19 cellular contexts compared by ENCODE assay signal in genomic region chr12:132275631-132276030, GRCh38. TPM values are rescaled to one million over a fixed set of nuclear protein-coding genes. Genes with fewer than 3 reads are reported as not detected.
DNase-seq lines count a peak whose midpoint lies in the region; ATAC-seq, FAIRE-seq and TF ChIP-seq lines count a peak whose summit lies in the region.
"Had no signal": no experiment of that assay in that cellular context is flagged by ENCODE, and none has a peak within 500 bp of the region (broad histone marks: within the 10 kb centered on the region; RNA-seq: fewer than 3 reads in every experiment).

No MANE protein-coding gene starts in this region.

- no TSS peak for BruUV-seq in Caco-2 (replicated peaks; lab: Mats Ljungman, UMichigan)

- H3K9me3 ChIP-seq in A549 (no peaks in the 10 kb centered on the region), Caco-2 (no peaks in the 10 kb centered on the region), WERI-Rb-1 (ENCODE audit: severe bottlenecking) (no peaks in the 10 kb centered on the region), lower lobe of right lung (no peaks in the 10 kb centered on the region)

- no peak overlapping the region for H3K4me3 ChIP-seq in A549
- H3K4me3 ChIP-seq in Caco-2 (ENCODE audit: low read depth, low read length), result no peak overlapping the region
- H3K4me3 ChIP-seq in WERI-Rb-1 (ENCODE audit: low read depth, low read length), result peak overlapping the region; percentile 17; the same call in 1 of the 2 replicates
- no peak overlapping the region for H3K4me3 ChIP-seq in lower lobe of right lung
- H3K4me3 ChIP-seq: GM23248 had no signal

- peak overlapping the region; percentile 62 for H3K4me2 ChIP-seq in A549

- DNase-seq in A549 (ENCODE audit: low read depth in 1 of 2, low spot score in 1 of 2) (no peak), Caco-2 (no peak), WERI-Rb-1 (no peak), lower lobe of right lung (peak; percentile 40), mucosa of gallbladder (ENCODE audit: low spot score) (no peak), HPDE6-E6E7 (ENCODE audit: extremely low spot score) (no peak), anterior cingulate cortex (lab: John Stamatoyannopoulos, UW) (no peak)
- DNase-seq: CD8-positive, alpha-beta T cell; COR-L47; DND-41; GDM1 had no signal

- peaks cover 7% of the 10 kb centered on the region for H3K4me1 Mint-ChIP-seq in Caco-2 (ENCODE audit: low read depth, unreplicated experiment)
- H3K4me1 Mint-ChIP-seq: CD14-positive monocyte, IgD-negative memory B cell had no signal

- TF ChIP-seq CTCF in A549 (IDR thresholded peaks at IDR 0.05), result no peak
- TF ChIP-seq CTCF in Caco-2 (IDR thresholded peaks at IDR 0.05; ENCODE audit: insufficient read depth in 1 of 2, low read depth in 1 of 2, low read length in 1 of 2, severe bottlenecking in 1 of 2, unreplicated experiment in 1 of 2), result no peak
- TF ChIP-seq CTCF in WERI-Rb-1 (IDR thresholded peaks at IDR 0.05; ENCODE audit: low read depth, low read length), result no peak
- no peak for TF ChIP-seq CTCF in lower lobe of right lung (IDR thresholded peaks at IDR 0.05)

- H3K36me3 ChIP-seq in Caco-2 (ENCODE audit: control insufficient read depth, insufficient read depth, low read length) (no peaks in the 10 kb centered on the region), WERI-Rb-1 (no peaks in the 10 kb centered on the region), lower lobe of right lung (no peaks in the 10 kb centered on the region)

- peak overlapping the region; percentile 59 for H3K4me3 Mint-ChIP-seq in Caco-2 (ENCODE audit: unreplicated experiment)
- H3K4me3 Mint-ChIP-seq: CD14-positive monocyte; CD8-positive, alpha-beta T cell; IgD-negative memory B cell had no signal

- H3K27ac Mint-ChIP-seq in Caco-2 (ENCODE audit: unreplicated experiment), result no peak overlapping the region
- H3K27ac Mint-ChIP-seq: CD8-positive, alpha-beta T cell; IgD-negative memory B cell had no signal

- H3K27ac ChIP-seq in A549 (peak overlapping the region in 1 of 2 experiments; percentile 37; a peak in 1 of 6 replicates), WERI-Rb-1 (no peak overlapping the region), lower lobe of right lung (no peak overlapping the region)
- H3K27ac ChIP-seq: GM23248 had no signal

- no peak for ATAC-seq in A549
- no peak for ATAC-seq in lower lobe of right lung
- ATAC-seq in GM21619 (IDR thresholded peaks at IDR 0.05; ENCODE audit: unreplicated experiment), result no peak
- ATAC-seq: CD8-positive, alpha-beta T cell had no signal

- H3K9me3 Mint-ChIP-seq in Caco-2 (ENCODE audit: unreplicated experiment), result no peaks in the 10 kb centered on the region
- H3K9me3 Mint-ChIP-seq: CD14-positive monocyte; CD8-positive, alpha-beta T cell; IgD-negative memory B cell had no signal

- no peaks in the 10 kb centered on the region for H3K27me3 Mint-ChIP-seq in Caco-2 (ENCODE audit: insufficient read depth, unreplicated experiment)

- CTCF ChIA-PET in A549 (lab: Yijun Ruan, JAX), result interaction anchor here (1.7 to 2.7 kb wide), 3 partner anchors 10 to 339 kb away, joined by 5 to 14 read pairs (median 12); no protein-coding TSS in a partner anchor
- CTCF ChIA-PET in Caco-2 (lab: Charles Lee), result interaction anchor here (1.2 kb wide), 1 partner anchor 9 kb away, joined by 3 read pairs; no protein-coding TSS in a partner anchor

- TF ChIP-seq RAD21 in A549 (conservative IDR thresholded peaks at IDR 0.05 in 1 of 2, IDR thresholded peaks at IDR 0.05 in 1 of 2), result no peak

- H3K4me1 ChIP-seq in A549 (0 out of 3 replicates have a peak, but pooled peaks cover 3% of the 10 kb centered on the region), Caco-2 (peaks cover 12% of the 10 kb centered on the region; the same call in 1 of the 2 replicates), lower lobe of right lung (no peaks in the 10 kb centered on the region)

- no peak for FAIRE-seq in A549 (lab: Jason Lieb, UNC)
- FAIRE-seq: GM12892, GM19239 had no signal

- intact Hi-C loops in Caco-2 (cut with micrococcal nuclease; ENCODE audit: unreplicated experiment) (no loop called here), lower lobe of right lung (cut with DNase I) (no loop called here)

- H3K27me3 ChIP-seq in Caco-2 (replicated peaks; ENCODE audit: control insufficient read depth, insufficient read depth, low read length) (no peaks in the 10 kb centered on the region), WERI-Rb-1 (ENCODE audit: insufficient read depth, low read depth, severe bottlenecking) (no peaks in the 10 kb centered on the region), lower lobe of right lung (ENCODE audit: low read depth) (peaks cover 66% of the 10 kb centered on the region)

- 84% methylated on average over 18 of the region's 18 CpGs for WGBS in A549 (ENCODE audit: missing lambda C conversion rate)

- no peaks in the 10 kb centered on the region for H3K36me3 Mint-ChIP-seq in Caco-2 (ENCODE audit: insufficient read depth, unreplicated experiment)
- H3K36me3 Mint-ChIP-seq: CD14-positive monocyte; CD8-positive, alpha-beta T cell; IgD-negative memory B cell had no signal

- no peak for TF ChIP-seq EP300 in A549 (IDR thresholded peaks at IDR 0.05)

- TF ChIP-seq POLR2A in A549 (IDR thresholded peaks at IDR 0.05; ENCODE audit: low read length), result no peak

- POLR2A ChIA-PET in A549 (lab: Yijun Ruan, JAX) (no interaction called here), Caco-2 (lab: Charles Lee) (no interaction called here)

TF ChIP-seq in A549, 52 proteins besides CTCF, POLR2A, EP300 and RAD21:
- TF ChIP-seq ZFP36 (IDR thresholded peaks at IDR 0.05; ENCODE audit: borderline replicate concordance, partially characterized antibody) (no peak), ZC3H11A (IDR thresholded peaks at IDR 0.05) (no peak), BCL3 (IDR thresholded peaks at IDR 0.05) (no peak), CBX2 (IDR thresholded peaks at IDR 0.05; ENCODE audit: borderline replicate concordance, low read depth) (no peak), KDM5A (IDR thresholded peaks at IDR 0.05) (no peak), HOXA7 (CRISPR knock-in tag; IDR thresholded peaks at IDR 0.05) (no peak), SREBF2 (IDR thresholded peaks at IDR 0.05) (no peak), TFCP2L1 (CRISPR knock-in tag; IDR thresholded peaks at IDR 0.05) (no peak), BHLHE40 (IDR thresholded peaks at IDR 0.05; ENCODE audit: low read depth, low read length) (no peak), CEBPB (IDR thresholded peaks at IDR 0.05) (no peak)
TF ChIP-seq in A549: peak in this region for 0.

RNA-seq across cellular contexts. Expression of gene GALNT9, which starts 53.8 kb away (rescaled TPM):
- polyA plus RNA-seq in A549 (2011; rRNA removed) (0.25 and 0.66 TPM in 2 replicates), A549 (2017; fragmentation: RNase III; extraction: RNeasy Plus Mini Kit Qiagen cat#74134 plus additional on column Dnase treatment) (1.8 to 2.8 TPM (median 2.1 TPM) in 3 replicates)
- polyA plus RNA-seq in A549 (2012; cell fraction: cytosol; rRNA removed), result 0.52 and 0.78 TPM in 2 replicates
- 1.3 and 1.8 TPM in 2 replicates for polyA plus RNA-seq in A549 (2012; cell fraction: nucleus; rRNA removed)
- polyA minus RNA-seq in A549 (2011; rRNA and poly(A)+ RNA removed), result 0.62 and 1.8 TPM in 2 replicates
- total RNA-seq in Caco-2 (2022) (0.21 and 0.45 TPM in 2 replicates), lower lobe of right lung (not detected), mucosa of gallbladder (0.12 TPM)
- total RNA-seq: CD8-positive, alpha-beta T cell; HT1080 had no signal
- polyA plus RNA-seq: BJ, CD14-positive monocyte had no signal
